1 cellular context compared by ENCODE assay signal in genomic region chr1:44674113-44675000, GRCh38.
TF ChIP-seq lines count a peak whose summit lies in the region.

Gene ARMH1 (plus strand): TSS chr1:44674714. CDS start chr1:44689698, 14,984 bp downstream.
Gene TMEM53 (minus strand): TSS chr1:44674481. CDS start chr1:44674391, 90 bp downstream.

TF ChIP-seq in HepG2, 621 proteins besides CTCF, POLR2A, EP300 and RAD21 (continued from another document and continues in another):
- TF ChIP-seq, protein P1, sequence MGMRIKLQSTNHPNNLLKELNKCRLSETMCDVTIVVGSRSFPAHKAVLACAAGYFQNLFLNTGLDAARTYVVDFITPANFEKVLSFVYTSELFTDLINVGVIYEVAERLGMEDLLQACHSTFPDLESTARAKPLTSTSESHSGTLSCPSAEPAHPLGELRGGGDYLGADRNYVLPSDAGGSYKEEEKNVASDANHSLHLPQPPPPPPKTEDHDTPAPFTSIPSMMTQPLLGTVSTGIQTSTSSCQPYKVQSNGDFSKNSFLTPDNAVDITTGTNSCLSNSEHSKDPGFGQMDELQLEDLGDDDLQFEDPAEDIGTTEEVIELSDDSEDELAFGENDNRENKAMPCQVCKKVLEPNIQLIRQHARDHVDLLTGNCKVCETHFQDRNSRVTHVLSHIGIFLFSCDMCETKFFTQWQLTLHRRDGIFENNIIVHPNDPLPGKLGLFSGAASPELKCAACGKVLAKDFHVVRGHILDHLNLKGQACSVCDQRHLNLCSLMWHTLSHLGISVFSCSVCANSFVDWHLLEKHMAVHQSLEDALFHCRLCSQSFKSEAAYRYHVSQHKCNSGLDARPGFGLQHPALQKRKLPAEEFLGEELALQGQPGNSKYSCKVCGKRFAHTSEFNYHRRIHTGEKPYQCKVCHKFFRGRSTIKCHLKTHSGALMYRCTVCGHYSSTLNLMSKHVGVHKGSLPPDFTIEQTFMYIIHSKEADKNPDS (CRISPR knock-in tag; IDR thresholded peaks at IDR 0.05) = peak; percentile 72; the same call in 1 of the 2 replicates
- TF ChIP-seq NKX3-1 (CRISPR knock-in tag; IDR thresholded peaks at IDR 0.05) = no peak
- TF ChIP-seq PCBP2 (optimal IDR thresholded peaks at IDR 0.05; ENCODE audit: low read depth, low read length, poor library complexity, severe bottlenecking) = no peak
- 0 out of 2 replicates have a peak, but pooled peaks have one; percentile 50 for TF ChIP-seq ZNF430 (CRISPR knock-in tag; IDR thresholded peaks at IDR 0.05)
- TF ChIP-seq ZNF124 (CRISPR knock-in tag; IDR thresholded peaks at IDR 0.05) = no peak
- TF ChIP-seq CBFB (CRISPR knock-in tag; IDR thresholded peaks at IDR 0.05) = no peak
- TF ChIP-seq TCF7L2 (IDR thresholded peaks at IDR 0.05; ENCODE audit: low read depth, low read length) = no peak
- no peak for TF ChIP-seq TOE1 (CRISPR knock-in tag; IDR thresholded peaks at IDR 0.05)
- TF ChIP-seq SP4 (CRISPR knock-in tag; IDR thresholded peaks at IDR 0.05) = peak; percentile 77
- TF ChIP-seq ZNF24 (IDR thresholded peaks at IDR 0.05) = no peak
- TF ChIP-seq, protein P2, sequence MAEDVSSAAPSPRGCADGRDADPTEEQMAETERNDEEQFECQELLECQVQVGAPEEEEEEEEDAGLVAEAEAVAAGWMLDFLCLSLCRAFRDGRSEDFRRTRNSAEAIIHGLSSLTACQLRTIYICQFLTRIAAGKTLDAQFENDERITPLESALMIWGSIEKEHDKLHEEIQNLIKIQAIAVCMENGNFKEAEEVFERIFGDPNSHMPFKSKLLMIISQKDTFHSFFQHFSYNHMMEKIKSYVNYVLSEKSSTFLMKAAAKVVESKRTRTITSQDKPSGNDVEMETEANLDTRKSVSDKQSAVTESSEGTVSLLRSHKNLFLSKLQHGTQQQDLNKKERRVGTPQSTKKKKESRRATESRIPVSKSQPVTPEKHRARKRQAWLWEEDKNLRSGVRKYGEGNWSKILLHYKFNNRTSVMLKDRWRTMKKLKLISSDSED (CRISPR knock-in tag; IDR thresholded peaks at IDR 0.05) = no peak
- TF ChIP-seq ZSCAN30 (CRISPR knock-in tag; IDR thresholded peaks at IDR 0.05) = no peak
- TF ChIP-seq STAT5B (CRISPR knock-in tag; IDR thresholded peaks at IDR 0.05) = no peak
- TF ChIP-seq NR2C2 (CRISPR knock-in tag; IDR thresholded peaks at IDR 0.05; ENCODE audit: borderline replicate concordance) = peak; percentile 91
- no peak for TF ChIP-seq STAG1 (CRISPR knock-in tag; IDR thresholded peaks at IDR 0.05)
- peak; percentile 66; the same call in 1 of the 2 replicates for TF ChIP-seq MXD1 (CRISPR knock-in tag; IDR thresholded peaks at IDR 0.05)
- TF ChIP-seq ZNF660 (CRISPR knock-in tag; IDR thresholded peaks at IDR 0.05; ENCODE audit: borderline replicate concordance, low read depth) = no peak
- TF ChIP-seq IKZF1 (IDR thresholded peaks at IDR 0.05) = no peak
- TF ChIP-seq, protein P3, sequence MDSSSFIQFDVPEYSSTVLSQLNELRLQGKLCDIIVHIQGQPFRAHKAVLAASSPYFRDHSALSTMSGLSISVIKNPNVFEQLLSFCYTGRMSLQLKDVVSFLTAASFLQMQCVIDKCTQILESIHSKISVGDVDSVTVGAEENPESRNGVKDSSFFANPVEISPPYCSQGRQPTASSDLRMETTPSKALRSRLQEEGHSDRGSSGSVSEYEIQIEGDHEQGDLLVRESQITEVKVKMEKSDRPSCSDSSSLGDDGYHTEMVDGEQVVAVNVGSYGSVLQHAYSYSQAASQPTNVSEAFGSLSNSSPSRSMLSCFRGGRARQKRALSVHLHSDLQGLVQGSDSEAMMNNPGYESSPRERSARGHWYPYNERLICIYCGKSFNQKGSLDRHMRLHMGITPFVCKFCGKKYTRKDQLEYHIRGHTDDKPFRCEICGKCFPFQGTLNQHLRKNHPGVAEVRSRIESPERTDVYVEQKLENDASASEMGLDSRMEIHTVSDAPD (CRISPR knock-in tag; IDR thresholded peaks at IDR 0.05) = no peak
- TF ChIP-seq ZNF83 (CRISPR knock-in tag; IDR thresholded peaks at IDR 0.05; ENCODE audit: borderline replicate concordance) = no peak
- TF ChIP-seq ZNF598 (CRISPR knock-in tag; IDR thresholded peaks at IDR 0.05; ENCODE audit: borderline replicate concordance) = no peak; the same call in 1 of the 2 replicates
- peak; percentile 20; the same call in 1 of the 2 replicates for TF ChIP-seq TARDBP (CRISPR knock-in tag; IDR thresholded peaks at IDR 0.05)
- TF ChIP-seq NFE2L2 (IDR thresholded peaks at IDR 0.05; ENCODE audit: low read length) = no peak
- TF ChIP-seq ZNF275 (CRISPR knock-in tag; IDR thresholded peaks at IDR 0.05; ENCODE audit: borderline replicate concordance) = no peak; the same call in 1 of the 2 replicates
- TF ChIP-seq ELF4 (CRISPR knock-in tag; IDR thresholded peaks at IDR 0.05; ENCODE audit: borderline replicate concordance) = 0 out of 2 replicates have a peak, but pooled peaks have one; percentile 65
- TF ChIP-seq ZNF670 (CRISPR knock-in tag; IDR thresholded peaks at IDR 0.05; ENCODE audit: borderline replicate concordance) = no peak; the same call in 1 of the 2 replicates
- TF ChIP-seq FIP1L1 (IDR thresholded peaks at IDR 0.05; ENCODE audit: borderline replicate concordance, insufficient read depth, low read depth, low read length) = no peak
- no peak for TF ChIP-seq SOX5 (CRISPR knock-in tag; IDR thresholded peaks at IDR 0.05; ENCODE audit: borderline replicate concordance)
- peak; percentile 74 for TF ChIP-seq POLR2AphosphoS5 (IDR thresholded peaks at IDR 0.05; ENCODE audit: low read depth, low read length)
- TF ChIP-seq, protein P4, sequence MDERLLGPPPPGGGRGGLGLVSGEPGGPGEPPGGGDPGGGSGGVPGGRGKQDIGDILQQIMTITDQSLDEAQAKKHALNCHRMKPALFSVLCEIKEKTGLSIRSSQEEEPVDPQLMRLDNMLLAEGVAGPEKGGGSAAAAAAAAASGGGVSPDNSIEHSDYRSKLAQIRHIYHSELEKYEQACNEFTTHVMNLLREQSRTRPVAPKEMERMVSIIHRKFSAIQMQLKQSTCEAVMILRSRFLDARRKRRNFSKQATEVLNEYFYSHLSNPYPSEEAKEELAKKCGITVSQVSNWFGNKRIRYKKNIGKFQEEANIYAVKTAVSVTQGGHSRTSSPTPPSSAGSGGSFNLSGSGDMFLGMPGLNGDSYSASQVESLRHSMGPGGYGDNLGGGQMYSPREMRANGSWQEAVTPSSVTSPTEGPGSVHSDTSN (CRISPR knock-in tag; IDR thresholded peaks at IDR 0.05) = peak; percentile 98
- no peak for TF ChIP-seq HNRNPUL1 (IDR thresholded peaks at IDR 0.05; ENCODE audit: low read depth, low read length)
- no peak for TF ChIP-seq JDP2 (CRISPR knock-in tag; IDR thresholded peaks at IDR 0.05; ENCODE audit: borderline replicate concordance)
- no peak for TF ChIP-seq HNF4G (IDR thresholded peaks at IDR 0.05; ENCODE audit: borderline replicate concordance, low read depth, low read length)
- TF ChIP-seq HNF4G (CRISPR knock-in tag; IDR thresholded peaks at IDR 0.05; ENCODE audit: borderline replicate concordance, low read depth) = peak; percentile 49; the same call in 1 of the 2 replicates
- no peak for TF ChIP-seq TCF7 (IDR thresholded peaks at IDR 0.05; ENCODE audit: low read depth)
- TF ChIP-seq, protein P5, sequence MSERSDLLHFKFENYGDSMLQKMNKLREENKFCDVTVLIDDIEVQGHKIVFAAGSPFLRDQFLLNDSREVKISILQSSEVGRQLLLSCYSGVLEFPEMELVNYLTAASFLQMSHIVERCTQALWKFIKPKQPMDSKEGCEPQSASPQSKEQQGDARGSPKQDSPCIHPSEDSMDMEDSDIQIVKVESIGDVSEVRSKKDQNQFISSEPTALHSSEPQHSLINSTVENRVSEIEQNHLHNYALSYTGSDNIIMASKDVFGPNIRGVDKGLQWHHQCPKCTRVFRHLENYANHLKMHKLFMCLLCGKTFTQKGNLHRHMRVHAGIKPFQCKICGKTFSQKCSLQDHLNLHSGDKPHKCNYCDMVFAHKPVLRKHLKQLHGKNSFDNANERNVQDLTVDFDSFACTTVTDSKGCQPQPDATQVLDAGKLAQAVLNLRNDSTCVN (CRISPR knock-in tag; IDR thresholded peaks at IDR 0.05; ENCODE audit: borderline replicate concordance) = no peak
- TF ChIP-seq ZNF562 (CRISPR knock-in tag; IDR thresholded peaks at IDR 0.05; ENCODE audit: borderline replicate concordance) = no peak
- TF ChIP-seq PHF5A (CRISPR knock-in tag; IDR thresholded peaks at IDR 0.05; ENCODE audit: low read depth, unreplicated experiment) = no peak
- TF ChIP-seq MTERF4 (CRISPR knock-in tag; IDR thresholded peaks at IDR 0.05) = 0 out of 2 replicates have a peak, but pooled peaks have one; percentile 70
- no peak for TF ChIP-seq CC2D1A (CRISPR knock-in tag; IDR thresholded peaks at IDR 0.05)
- peak; percentile 79 for TF ChIP-seq HOXA5 (CRISPR knock-in tag; IDR thresholded peaks at IDR 0.05)
- no peak for TF ChIP-seq GRHL1 (CRISPR knock-in tag; conservative IDR thresholded peaks at IDR 0.05)
- peak; percentile 63; the same call in 1 of the 2 replicates for TF ChIP-seq EHMT2 (IDR thresholded peaks at IDR 0.05; ENCODE audit: borderline replicate concordance, low read depth, low read length)
- no peak for TF ChIP-seq IKZF4 (CRISPR knock-in tag; IDR thresholded peaks at IDR 0.05; ENCODE audit: borderline replicate concordance, low read depth, not compliant biosample characterization)
- no peak for TF ChIP-seq HOXA7 (CRISPR knock-in tag; IDR thresholded peaks at IDR 0.05)
- TF ChIP-seq MAF1 (CRISPR knock-in tag; IDR thresholded peaks at IDR 0.05; ENCODE audit: borderline replicate concordance) = no peak
- TF ChIP-seq ZNF766 (CRISPR knock-in tag; IDR thresholded peaks at IDR 0.05; ENCODE audit: borderline replicate concordance) = peak; percentile 52; the same call in 1 of the 2 replicates
- no peak for TF ChIP-seq ZNF276 (CRISPR knock-in tag; IDR thresholded peaks at IDR 0.05; ENCODE audit: low read depth)
